Comparison of ENCODE assay signal across 1 cellular context in the genomic region with DNA sequence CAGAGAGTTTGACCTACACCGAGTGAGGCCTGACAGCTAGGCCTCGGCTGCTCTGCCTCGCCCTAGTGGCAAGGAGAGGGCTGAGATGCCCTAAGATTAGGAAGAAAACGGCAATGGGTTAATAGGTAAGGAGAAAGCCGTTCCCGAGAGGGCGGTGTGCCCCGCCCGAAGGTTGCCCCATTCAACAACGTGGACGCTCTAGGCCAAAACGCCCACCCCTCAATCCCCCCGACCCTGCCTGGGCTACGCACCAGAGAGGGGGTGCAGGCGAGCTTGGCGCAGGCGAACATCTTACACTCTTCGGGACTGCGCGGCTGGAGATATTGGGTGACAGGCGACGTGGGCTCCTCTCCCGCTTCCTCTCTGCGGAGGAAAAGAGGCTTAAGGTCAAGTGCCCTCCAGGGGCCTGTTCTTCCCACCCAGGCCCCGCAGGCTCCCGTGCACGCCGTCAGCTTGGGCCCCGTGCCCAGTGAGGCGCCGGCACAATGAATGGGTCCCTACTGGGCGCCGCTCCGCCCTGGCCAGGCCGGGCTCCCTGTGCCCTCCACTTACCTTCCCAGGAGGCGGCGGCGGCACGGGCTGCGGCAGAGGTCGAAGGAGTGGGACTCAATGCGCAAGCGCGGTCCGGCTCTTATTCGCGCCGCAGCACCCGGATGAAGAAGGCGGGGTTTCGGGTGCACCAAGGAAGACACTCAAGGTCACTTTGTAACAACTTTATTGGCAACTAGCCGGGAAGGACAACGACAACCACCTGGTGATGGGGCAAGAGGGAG.
TF ChIP-seq lines count a peak whose summit lies in the region.

TSS of gene ATP5MC3 (minus strand) at position 607 of the 773 bp plus-strand sequence. CDS start at position 290, 317 bp downstream.

TF ChIP-seq in GM23338, 12 proteins besides CTCF, POLR2A, EP300 and RAD21 (continued from another document):
- TF ChIP-seq ZNF462 (CRISPR knock-in tag; IDR thresholded peaks at IDR 0.05), result no peak
- no peak for TF ChIP-seq EZH2 (IDR thresholded peaks at IDR 0.05; ENCODE audit: low read depth, unreplicated experiment)
- peak; percentile 49; the same call in 1 of the 2 replicates for TF ChIP-seq ETS1 (IDR thresholded peaks at IDR 0.05)
- peak; percentile 99 for TF ChIP-seq POLR2AphosphoS5 (IDR thresholded peaks at IDR 0.05; ENCODE audit: low read depth)
- TF ChIP-seq REST (IDR thresholded peaks at IDR 0.05; ENCODE audit: unreplicated experiment), result peak; percentile 4
- TF ChIP-seq CREB1 (CRISPR knock-in tag; IDR thresholded peaks at IDR 0.05; ENCODE audit: low read depth), result peak; percentile 71
